Comparison of ENCODE assay signal across 8 cellular contexts in the genomic region with DNA sequence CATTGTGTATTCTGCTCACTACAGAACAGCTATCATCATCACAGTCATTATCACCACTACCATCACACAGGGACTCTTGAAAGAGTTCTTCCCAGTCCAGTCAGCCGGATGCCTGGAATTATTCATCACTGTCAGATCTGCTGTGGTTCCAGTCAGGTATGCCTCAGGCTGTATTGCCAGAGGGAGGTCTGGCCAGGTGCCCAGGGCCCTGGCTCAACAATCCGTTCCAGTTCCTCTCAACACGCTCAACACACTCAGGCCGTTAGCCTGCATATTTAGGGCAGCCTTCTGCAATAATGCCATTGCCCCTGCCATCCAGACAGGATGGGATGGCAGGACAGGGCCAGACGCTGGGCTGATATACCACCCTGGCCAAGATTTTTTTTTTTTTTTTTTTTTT. TPM values are rescaled to one million over a fixed set of nuclear protein-coding genes. Genes with fewer than 3 reads are reported as not detected.
DNase-seq lines count a peak whose midpoint lies in the region; ATAC-seq and TF ChIP-seq lines count a peak whose summit lies in the region.

No MANE protein-coding gene starts in this region.

- no peaks in the 10 kb centered on the region for H3K27me3 ChIP-seq in adipocyte (replicated peaks; ENCODE audit: control insufficient read depth, insufficient read depth, low read length)

- ATAC-seq in natural killer cell, result no peak
- no peak for ATAC-seq in GM18511 (IDR thresholded peaks at IDR 0.05; ENCODE audit: unreplicated experiment)

- H3K9me3 Mint-ChIP-seq in natural killer cell, result no peaks in the 10 kb centered on the region

- no peaks in the 10 kb centered on the region for H3K4me1 Mint-ChIP-seq in natural killer cell

- no peaks in the 10 kb centered on the region for H3K9me3 ChIP-seq in adipocyte (ENCODE audit: control insufficient read depth, low read length)

- DNase-seq in A172 (ENCODE audit: low spot score) (peak; percentile 96), LHCN-M2 (ENCODE audit: low read depth) (peak; percentile 17), adipocyte (ENCODE audit: low read depth) (peak; percentile 77), iris pigment epithelial cell (ENCODE audit: low read depth) (peak; percentile 98), natural killer cell (no peak), NAMALWA (ENCODE audit: low spot score) (no peak)
- DNase-seq in activated CD4-positive, alpha-beta T cell treated with anti-CD3 and anti-CD28 coated beads for 48 hours, result no peak

- H3K4me3 Mint-ChIP-seq in natural killer cell, result no peak overlapping the region

- peaks cover 8% of the 10 kb centered on the region for H3K36me3 Mint-ChIP-seq in natural killer cell

- peaks cover 55% of the 10 kb centered on the region for H3K36me3 ChIP-seq in adipocyte (ENCODE audit: control insufficient read depth, insufficient read depth, low read length, severe bottlenecking)

- peaks cover 23% of the 10 kb centered on the region for H3K4me1 ChIP-seq in adipocyte (ENCODE audit: control insufficient read depth, insufficient read depth, low read length)

- no peak overlapping the region for H3K9ac ChIP-seq in adipocyte (ENCODE audit: low read length)

- no peak for TF ChIP-seq CTCF in natural killer cell (IDR thresholded peaks at IDR 0.05)

- intact Hi-C loops in natural killer cell (cut with micrococcal nuclease), result no loop called here

- no peak overlapping the region for H3K4me3 ChIP-seq in adipocyte (ENCODE audit: low read length)

- H3K27me3 Mint-ChIP-seq in natural killer cell (ENCODE audit: low read depth in 2 of 2), result no peaks in the 10 kb centered on the region

- no peak overlapping the region for H3K27ac Mint-ChIP-seq in natural killer cell

RNA-seq across cellular contexts. Expression of gene RASL10A, which starts 28.6 kb away (rescaled TPM):
- total RNA-seq in A172 (2014; rRNA removed; shearing (Covaris generic)), result not detected in 2 replicates
- total RNA-seq in LHCN-M2 (2014; rRNA removed) (0.06 TPM in 1 of 2 replicates, not detected in the other), natural killer cell (under 1 TPM in 2 of 3 donors, not detected in 1; 0.20 to 0.28 TPM)
- polyA plus RNA-seq in LHCN-M2 (2012), result not detected

RNA-seq across cellular contexts. Expression of gene GAS2L1, which starts 37.7 kb away (rescaled TPM):
- 27.5 and 32.1 TPM in 2 replicates for total RNA-seq in A172 (2014; rRNA removed; shearing (Covaris generic))
- total RNA-seq in LHCN-M2 (2014; rRNA removed) (33.3 and 47.1 TPM in 2 replicates), natural killer cell (1 to 10 TPM in 2 of 3 donors, under 1 TPM in 1; 0.57 to 4.1 (median 2.8) TPM)
- 26.7 TPM for polyA plus RNA-seq in LHCN-M2 (2012)

RNA-seq across cellular contexts. Expression of gene AP1B1, which starts 44.2 kb away (rescaled TPM):
- total RNA-seq in A172 (2014; rRNA removed; shearing (Covaris generic)), result 33.2 and 35.8 TPM in 2 replicates
- total RNA-seq in LHCN-M2 (2014; rRNA removed) (64.1 and 65.5 TPM in 2 replicates), natural killer cell (10 to 100 TPM; 54.0 to 56.1 (median 54.3) TPM)
- polyA plus RNA-seq in LHCN-M2 (2012), result 60.3 TPM

Comparison
In these comparisons a context has a peak if more than half of its experiments do, and no peak if none do; other contexts are left out.
1. DNase-seq: peak in A172 (single experiment), LHCN-M2 (single experiment), adipocyte (single experiment) and iris pigment epithelial cell (single experiment); none in natural killer cell (single experiment), NAMALWA (single experiment) and activated CD4-positive, alpha-beta T cell treated with anti-CD3 and anti-CD28 coated beads for 48 hours (single experiment).